ENCODE assay signal across 19 cellular contexts in genomic region chr12:58950739-58951100, GRCh38. TPM values are rescaled to one million over a fixed set of nuclear protein-coding genes. Genes with fewer than 3 reads are reported as not detected.
DNase-seq lines count a peak whose midpoint lies in the region; ATAC-seq, FAIRE-seq and TF ChIP-seq lines count a peak whose summit lies in the region.
"Had no signal": no experiment of that assay in that cellular context is flagged by ENCODE, and none has a peak within 500 bp of the region (broad histone marks: within the 10 kb centered on the region; RNA-seq: fewer than 3 reads in every experiment).

No MANE protein-coding gene starts in this region.

- dilution Hi-C loops in endothelial cell of umbilical vein (cut with MboI; ENCODE audit: extremely low pct_ligation_motif_present, low sequenced_read_pairs), result no loop called here

- no peaks in the 10 kb centered on the region for H3K79me2 ChIP-seq in endothelial cell of umbilical vein (ENCODE audit: control insufficient read depth, insufficient read depth, low read length)

- H2AFZ ChIP-seq in endothelial cell of umbilical vein (ENCODE audit: low read depth, low read length), result peak overlapping the region; percentile 61

- H3K36me3 ChIP-seq in Peyer's patch, result no peaks in the 10 kb centered on the region
- H3K36me3 ChIP-seq in endothelial cell of umbilical vein (ENCODE audit: control insufficient read depth in 2 of 2, extremely low read depth in 1 of 2, insufficient read depth in 2 of 2, low read length in 2 of 2), result no peaks in the 10 kb centered on the region
- H3K36me3 ChIP-seq in thyroid gland, result no peaks in the 10 kb centered on the region
- H3K36me3 ChIP-seq: MG63, SJSA1 had no signal

- H3K27ac ChIP-seq in Peyer's patch (peak overlapping the region in 3 of 4 donors; percentile 73 to 87 (median 73)), endothelial cell of umbilical vein (ENCODE audit: insufficient read depth, low read depth, low read length) (no peak overlapping the region), thyroid gland (peak overlapping the region; percentile 66 to 84 (median 82))
- H3K27ac ChIP-seq: RWPE1, SJSA1 had no signal

- 46 to 55% methylated on average over 2 of the region's 2 CpGs for WGBS in thyroid gland, 2 donors

- no TSS peak for BruUV-seq in endothelial cell of umbilical vein (replicated peaks; lab: Mats Ljungman, UMichigan)

- H3K4me2 ChIP-seq in endothelial cell of umbilical vein (ENCODE audit: insufficient read depth, low read length), result no peak overlapping the region

- CTCF ChIA-PET in endothelial cell of umbilical vein (lab: Charles Lee), result interaction anchor here (0.8 to 1.4 kb wide), 7 partner anchors 8 to 410 kb away, joined by 3 to 5 read pairs (median 4); no protein-coding TSS in a partner anchor

- H3K9me1 ChIP-seq in endothelial cell of umbilical vein (replicated peaks; ENCODE audit: control insufficient read depth, extremely low read depth, insufficient read depth, low read length), result no peaks in the 10 kb centered on the region

- H4K20me1 ChIP-seq in endothelial cell of umbilical vein (replicated peaks; ENCODE audit: control insufficient read depth, extremely low read depth, insufficient read depth, low read length), result no peaks in the 10 kb centered on the region

- DNase-seq in HT-29 (ENCODE audit: low spot score), result peak; percentile 11
- no peak for DNase-seq in Peyer's patch
- peak; percentile 59 for DNase-seq in endothelial cell of umbilical vein (ENCODE audit: low read depth, low spot score)
- DNase-seq in thyroid gland, result peak in 1 of 2 donors; percentile 20
- no peak for DNase-seq in H4 (ENCODE audit: low spot score)
- DNase-seq in SIG-M5 (lab: John Stamatoyannopoulos, UW), result no peak
- DNase-seq: COR-L47, DMS153, IMR-90, Karpas-422, MG63, NCI-H1694 treated with DMSO at 0.1 percent for 48 hours, NCI-H345, NCI-H526, SW 1271 had no signal

- H3K9ac ChIP-seq in endothelial cell of umbilical vein (replicated peaks; ENCODE audit: extremely low read depth, insufficient read depth, low read length), result no peak overlapping the region

- intact Hi-C loops in endothelial cell of umbilical vein (cut with micrococcal nuclease), result no loop called here
- intact Hi-C loops in thyroid gland (cut with DNase I), result no loop called here

- POLR2A ChIA-PET in endothelial cell of umbilical vein (lab: Charles Lee), result no interaction called here

- no peak for FAIRE-seq in endothelial cell of umbilical vein (lab: Jason Lieb, UNC)

- TF ChIP-seq CTCF in Peyer's patch (IDR thresholded peaks at IDR 0.05), result peak in 2 of 6 experiments; percentile 32 to 42
- TF ChIP-seq CTCF in endothelial cell of umbilical vein (IDR thresholded peaks at IDR 0.05; ENCODE audit: extremely low read depth in 1 of 2, insufficient read depth in 1 of 2, low read depth in 1 of 2, low read length in 2 of 2), result peak in 1 of 2 donors; percentile 11
- no peak for TF ChIP-seq CTCF in thyroid gland (IDR thresholded peaks at IDR 0.05)

- H3K4me3 ChIP-seq in Peyer's patch, result peak overlapping the region in 2 of 4 donors; percentile 7 to 22
- H3K4me3 ChIP-seq in endothelial cell of umbilical vein (replicated peaks in 1 of 3; ENCODE audit: insufficient read depth in 1 of 3, low read depth in 1 of 3, low read length in 3 of 3), result no peak overlapping the region
- H3K4me3 ChIP-seq in thyroid gland (replicated peaks in 1 of 3), result no peak overlapping the region
- H3K4me3 ChIP-seq: MG63, SJSA1 had no signal

- no peak for TF ChIP-seq POLR2A in Peyer's patch (IDR thresholded peaks at IDR 0.05)
- no peak for TF ChIP-seq POLR2A in endothelial cell of umbilical vein (IDR thresholded peaks at IDR 0.05; ENCODE audit: low read depth, low read length)
- no peak for TF ChIP-seq POLR2A in thyroid gland (IDR thresholded peaks at IDR 0.05)

- H3K27me3 ChIP-seq in Peyer's patch (no peaks in the 10 kb centered on the region), endothelial cell of umbilical vein (ENCODE audit: control insufficient read depth in 2 of 2, insufficient read depth in 2 of 2, low read length in 2 of 2) (no peaks in the 10 kb centered on the region), thyroid gland (no peaks in the 10 kb centered on the region)
- H3K27me3 ChIP-seq: MG63, SJSA1 had no signal

- H3K9me3 ChIP-seq in Peyer's patch (no peaks in the 10 kb centered on the region), endothelial cell of umbilical vein (replicated peaks; ENCODE audit: control insufficient read depth, insufficient read depth, low read length) (no peaks in the 10 kb centered on the region), thyroid gland (no peaks in the 10 kb centered on the region)
- H3K9me3 ChIP-seq: MG63, SJSA1 had no signal

- no peaks in the 10 kb centered on the region for H3K4me1 ChIP-seq in Peyer's patch
- no peaks in the 10 kb centered on the region for H3K4me1 ChIP-seq in endothelial cell of umbilical vein (ENCODE audit: control insufficient read depth, extremely low read depth, insufficient read depth, low read length)
- peaks cover 3 to 14% of the 10 kb centered on the region in 2 donors for H3K4me1 ChIP-seq in thyroid gland
- H3K4me1 ChIP-seq: SJSA1 had no signal

- no peak for ATAC-seq in HG02852 (IDR thresholded peaks at IDR 0.05; ENCODE audit: unreplicated experiment)

TF ChIP-seq in endothelial cell of umbilical vein, 7 proteins besides CTCF, POLR2A, EP300 and RAD21:
- TF ChIP-seq FOS (IDR thresholded peaks at IDR 0.05; ENCODE audit: borderline replicate concordance, insufficient read depth, low read length), result no peak
- TF ChIP-seq GATA2 (IDR thresholded peaks at IDR 0.05; ENCODE audit: insufficient read depth, insufficient read length, low read depth, low read length), result no peak
- no peak for TF ChIP-seq MYC (IDR thresholded peaks at IDR 0.05; ENCODE audit: low read depth, low read length)
- no peak for TF ChIP-seq MAX (IDR thresholded peaks at IDR 0.05; ENCODE audit: insufficient read depth, insufficient read length)
- no peak for TF ChIP-seq JUN (IDR thresholded peaks at IDR 0.05; ENCODE audit: borderline replicate concordance, insufficient read depth, insufficient read length, low read depth)
- TF ChIP-seq EZH2 (IDR thresholded peaks at IDR 0.05; ENCODE audit: borderline replicate concordance, low read depth, low read length, severe bottlenecking), result no peak
- TF ChIP-seq POLR2AphosphoS5 (IDR thresholded peaks at IDR 0.05; ENCODE audit: insufficient read depth, low read depth, low read length), result no peak

RNA-seq across cellular contexts. Expression of gene LRIG3, which starts 30.4 kb away (rescaled TPM):
- total RNA-seq in HT-29 (2014; rRNA removed; shearing (Covaris generic)), result 9.8 and 10.7 TPM in 2 replicates
- 100 to 1,000 TPM in 1 of 4 donors, 10 to 100 TPM in 3; 56.9 to 136 (median 69.8) TPM for total RNA-seq in Peyer's patch
- 42.9 and 55.5 TPM in 2 replicates for total RNA-seq in endothelial cell of umbilical vein
- 43.8 and 55.7 TPM in 2 replicates for polyA plus RNA-seq in endothelial cell of umbilical vein
- 29.9 and 35.4 TPM in 2 replicates for polyA plus RNA-seq in endothelial cell of umbilical vein (2011; cell fraction: cytosol; rRNA removed)
- polyA plus RNA-seq in endothelial cell of umbilical vein (2011; cell fraction: nucleus; rRNA removed), result 243 and 268 TPM in 2 replicates
- 32.9 and 36.9 TPM in 2 replicates for polyA plus RNA-seq in endothelial cell of umbilical vein (2012)
- polyA minus RNA-seq in endothelial cell of umbilical vein, result 151 and 163 TPM in 2 replicates
- 8.7 TPM for polyA minus RNA-seq in endothelial cell of umbilical vein (2011; cell fraction: cytosol; rRNA and poly(A)+ RNA removed)
- polyA minus RNA-seq in endothelial cell of umbilical vein (2011; cell fraction: nucleus; rRNA and poly(A)+ RNA removed), result 531 and 703 TPM in 2 replicates
- total RNA-seq in thyroid gland, result 100 to 1,000 TPM; 163 to 222 (median 193) TPM
- total RNA-seq in H4 (2014; rRNA removed; shearing (Covaris generic)), result 36.0 and 42.1 TPM in 2 replicates
- total RNA-seq: OCI-LY7 had no signal

Comparison
In these comparisons a context has a peak if more than half of its experiments do, and no peak if none do; other contexts are left out.
1. DNase-seq: peak in HT-29 (single experiment) and endothelial cell of umbilical vein (single experiment); none in Peyer's patch (0 of 3), H4 (single experiment) and SIG-M5 (single experiment).